8 cellular contexts compared by ENCODE assay signal in genomic region chr3:12810013-12810780, GRCh38. TPM values are rescaled to one million over a fixed set of nuclear protein-coding genes. Genes with fewer than 3 reads are reported as not detected.
A peak's percentile ranks its signal among the peaks of the same experiment; 100 is the strongest.
DNase-seq lines count a peak whose midpoint lies in the region; ATAC-seq and TF ChIP-seq lines count a peak whose summit lies in the region.

No MANE protein-coding gene starts in this region.

- peak overlapping the region; percentile 41 to 66 for H3K27ac ChIP-seq in prostate gland

- peak; percentile 91 for DNase-seq in EL
- DNase-seq in GOT3 (lab: John Stamatoyannopoulos, UW), result peak; percentile 74
- DNase-seq in LNCaP clone FGC (ENCODE audit: low read depth), result no peak
- DNase-seq in T follicular helper cell (ENCODE audit: low read depth), result peak; percentile 90
- DNase-seq in amniotic stem cell (lab: John Stamatoyannopoulos, UW), result peak; percentile 84
- peak; percentile 98 for DNase-seq in left ventricle myocardium superior
- DNase-seq in prostate gland (ENCODE audit: low spot score), result peak; percentile 95
- peak; percentile 97 for DNase-seq in ureter (ENCODE audit: low spot score)

- H3K27me3 ChIP-seq in prostate gland (replicated peaks; ENCODE audit: insufficient read depth), result no peaks in the 10 kb centered on the region

- intact Hi-C loops in left ventricle myocardium superior (cut with micrococcal nuclease), result no loop called here
- intact Hi-C loops in prostate gland (cut with DNase I), result no loop called here

- peak; percentile 98 for ATAC-seq in left ventricle myocardium superior

- H3K4me1 ChIP-seq in prostate gland (replicated peaks), result no peaks in the 10 kb centered on the region

- TF ChIP-seq POLR2A in prostate gland (IDR thresholded peaks at IDR 0.05), result peak; percentile 69

- TF ChIP-seq CTCF in LNCaP clone FGC (IDR thresholded peaks at IDR 0.05; ENCODE audit: control insufficient read depth, extremely low read depth, insufficient read depth) (peak; percentile 40), prostate gland (IDR thresholded peaks at IDR 0.05) (peak; percentile 13 to 82 (median 62))

- peak overlapping the region; percentile 47 for H3K4me3 ChIP-seq in LNCaP clone FGC (ENCODE audit: low read depth, low read length)
- H3K4me3 ChIP-seq in prostate gland, result peak overlapping the region; percentile 44 to 51

- H3K36me3 ChIP-seq in prostate gland, result no peaks in the 10 kb centered on the region

- H3K9me3 ChIP-seq in prostate gland, result no peaks in the 10 kb centered on the region

- under 1% methylated on average over 41 of the region's 50 CpGs for WGBS in prostate gland

RNA-seq across cellular contexts. Expression of gene CAND2, which starts 13.7 kb away (rescaled TPM):
- total RNA-seq in left ventricle myocardium superior (69.2 TPM), prostate gland (10 to 100 TPM in 1 of 2 donors, 1 to 10 TPM in 1; 8.4 to 86.3 TPM), ureter (13.7 TPM)

RNA-seq across cellular contexts. Expression of gene RPL32, which starts 31.2 kb away (rescaled TPM):
- total RNA-seq in left ventricle myocardium superior, result 931 TPM
- 1,000 to 10,000 TPM in 1 of 2 donors, 100 to 1,000 TPM in 1; 851 to 1,881 TPM for total RNA-seq in prostate gland
- total RNA-seq in ureter, result 2,253 TPM

RNA-seq across cellular contexts. Expression of gene TMEM40, which starts 51.1 kb away (rescaled TPM):
- total RNA-seq in left ventricle myocardium superior (2.8 TPM), prostate gland (1 to 10 TPM; 1.9 to 8.5 TPM), ureter (63.3 TPM)
